ENCODE assay signal across 8 cellular contexts in genomic region chr2:234951386-234952269, GRCh38. TPM values are rescaled to one million over a fixed set of nuclear protein-coding genes. Genes with fewer than 3 reads are reported as not detected.
DNase-seq lines count a peak whose midpoint lies in the region; ATAC-seq and TF ChIP-seq lines count a peak whose summit lies in the region.

A gene with protein sequence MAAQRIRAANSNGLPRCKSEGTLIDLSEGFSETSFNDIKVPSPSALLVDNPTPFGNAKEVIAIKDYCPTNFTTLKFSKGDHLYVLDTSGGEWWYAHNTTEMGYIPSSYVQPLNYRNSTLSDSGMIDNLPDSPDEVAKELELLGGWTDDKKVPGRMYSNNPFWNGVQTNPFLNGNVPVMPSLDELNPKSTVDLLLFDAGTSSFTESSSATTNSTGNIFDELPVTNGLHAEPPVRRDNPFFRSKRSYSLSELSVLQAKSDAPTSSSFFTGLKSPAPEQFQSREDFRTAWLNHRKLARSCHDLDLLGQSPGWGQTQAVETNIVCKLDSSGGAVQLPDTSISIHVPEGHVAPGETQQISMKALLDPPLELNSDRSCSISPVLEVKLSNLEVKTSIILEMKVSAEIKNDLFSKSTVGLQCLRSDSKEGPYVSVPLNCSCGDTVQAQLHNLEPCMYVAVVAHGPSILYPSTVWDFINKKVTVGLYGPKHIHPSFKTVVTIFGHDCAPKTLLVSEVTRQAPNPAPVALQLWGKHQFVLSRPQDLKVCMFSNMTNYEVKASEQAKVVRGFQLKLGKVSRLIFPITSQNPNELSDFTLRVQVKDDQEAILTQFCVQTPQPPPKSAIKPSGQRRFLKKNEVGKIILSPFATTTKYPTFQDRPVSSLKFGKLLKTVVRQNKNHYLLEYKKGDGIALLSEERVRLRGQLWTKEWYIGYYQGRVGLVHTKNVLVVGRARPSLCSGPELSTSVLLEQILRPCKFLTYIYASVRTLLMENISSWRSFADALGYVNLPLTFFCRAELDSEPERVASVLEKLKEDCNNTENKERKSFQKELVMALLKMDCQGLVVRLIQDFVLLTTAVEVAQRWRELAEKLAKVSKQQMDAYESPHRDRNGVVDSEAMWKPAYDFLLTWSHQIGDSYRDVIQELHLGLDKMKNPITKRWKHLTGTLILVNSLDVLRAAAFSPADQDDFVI (plus strand): TSS chr2:234952017. CDS start chr2:235035003, 82,986 bp downstream.

- TF ChIP-seq CTCF in mammary epithelial cell (conservative IDR thresholded peaks at IDR 0.05 in 1 of 2, IDR thresholded peaks at IDR 0.05 in 1 of 2; ENCODE audit: extremely low read depth in 1 of 2, insufficient read depth in 1 of 2, low read depth in 1 of 2, low read length in 2 of 2): no peak

- no peaks in the 10 kb centered on the region for H3K9me3 ChIP-seq in SJCRH30 (replicated peaks)
- H3K9me3 ChIP-seq in mammary epithelial cell (replicated peaks; ENCODE audit: insufficient read depth, low read length): no peaks in the 10 kb centered on the region
- H3K9me3 ChIP-seq in iPS-18a (ENCODE audit: control insufficient read depth, low read depth, low read length): no peaks in the 10 kb centered on the region

- peak within 1 kb of the TSS; percentile 79 for H3K4me3 ChIP-seq in SJCRH30
- H3K4me3 ChIP-seq in mammary epithelial cell (replicated peaks in 1 of 3; ENCODE audit: insufficient read depth in 1 of 3, low read depth in 2 of 3, low read length in 3 of 3): peak within 1 kb of the TSS; percentile 79 to 93 (median 82)
- H3K4me3 ChIP-seq in iPS-18a (ENCODE audit: low read length): peak within 1 kb of the TSS; percentile 79

- DNase-seq in ACHN: peak; percentile 78
- peak; percentile 87 for DNase-seq in HEK293T (ENCODE audit: extremely low spot score)
- DNase-seq in SJCRH30: peak; percentile 81 to 82
- DNase-seq in mammary epithelial cell: peak; percentile 66
- peak; percentile 90 for DNase-seq in sciatic nerve (ENCODE audit: low spot score)
- DNase-seq in activated CD4-positive, CD25-positive, alpha-beta regulatory T cell (lab: John Stamatoyannopoulos, UW): no peak

- peak; percentile 92 for ATAC-seq in sciatic nerve
- no peak for ATAC-seq in HG03354 (IDR thresholded peaks at IDR 0.05; ENCODE audit: poor library complexity, severe bottlenecking, unreplicated experiment)

- H3K27me3 ChIP-seq in SJCRH30 (no peaks in the 10 kb centered on the region), mammary epithelial cell (ENCODE audit: insufficient read depth, low read length) (no peaks in the 10 kb centered on the region), iPS-18a (ENCODE audit: control insufficient read depth, insufficient read depth, low read length) (peaks cover 40% of the 10 kb centered on the region)

- WGBS in mammary epithelial cell (ENCODE audit: low coverage, missing lambda C conversion rate): 0% methylated on average over 1 of the region's 113 CpGs

- dilution Hi-C loops in mammary epithelial cell (cut with HindIII; ENCODE audit: low sequenced_read_pairs): no loop called here

- peak within 1 kb of the TSS; percentile 52 for H3K27ac ChIP-seq in SJCRH30
- peak within 1 kb of the TSS; percentile 100 for H3K27ac ChIP-seq in mammary epithelial cell (ENCODE audit: insufficient read depth, low read depth, low read length)
- no peak within 1 kb of the TSS for H3K27ac ChIP-seq in iPS-18a (ENCODE audit: low read length)

- intact Hi-C loops in mammary epithelial cell (cut with micrococcal nuclease): loop anchor here (2.0 to 10.0 kb wide), 6 partner anchors 29 to 697 kb away; no protein-coding TSS in a partner anchor
- intact Hi-C loops in sciatic nerve (cut with DNase I): no loop called here

- H3K4me1 ChIP-seq in SJCRH30: peaks cover 27% of the 10 kb centered on the region
- peaks cover 41% of the 10 kb centered on the region for H3K4me1 ChIP-seq in mammary epithelial cell (ENCODE audit: insufficient read depth, low read length)
- peaks cover 33% of the 10 kb centered on the region for H3K4me1 ChIP-seq in iPS-18a (ENCODE audit: control insufficient read depth, low read depth, low read length)

- no peaks in the 10 kb centered on the region for H4K20me1 ChIP-seq in mammary epithelial cell (ENCODE audit: insufficient read depth, low read length)

- CTCF ChIA-PET in HEK293T (lab: Yijun Ruan, JAX) (no interaction called here), mammary epithelial cell (lab: Charles Lee; ENCODE audit: low non-redundant PET) (no interaction called here)

- peak within 1 kb of the TSS; percentile 97 for H3K9ac ChIP-seq in mammary epithelial cell (ENCODE audit: insufficient read depth, low read length)
- peak within 1 kb of the TSS; percentile 59 for H3K9ac ChIP-seq in iPS-18a (ENCODE audit: low read length)

- H3K4me2 ChIP-seq in mammary epithelial cell (ENCODE audit: insufficient read depth, low read depth, low read length): peak within 1 kb of the TSS; percentile 98

- POLR2A ChIA-PET in HEK293T (lab: Yijun Ruan, JAX): no interaction called here

- no TSS peak for BruUV-seq in mammary epithelial cell (replicated peaks; lab: Mats Ljungman, UMichigan)

- H3K79me2 ChIP-seq in mammary epithelial cell (ENCODE audit: insufficient read depth, low read length): peaks cover 51% of the 10 kb centered on the region

- in situ Hi-C loops in ACHN (cut with HindIII; ENCODE audit: low pct_ligation_motif_present, low pct_unique_long_range_greater_than_20kb, low sequenced_read_pairs): no loop called here
- in situ Hi-C loops in mammary epithelial cell (cut with MboI; ENCODE audit: low sequenced_read_pairs in 2 of 2): loop anchor here in 1 of 2 donors (5.0 to 10.0 kb wide), 2 partner anchors 73 to 399 kb away; no protein-coding TSS in a partner anchor

- H3K36me3 ChIP-seq in SJCRH30 (peaks cover 6% of the 10 kb centered on the region; the same call in 1 of the 2 replicates), mammary epithelial cell (ENCODE audit: insufficient read depth, low read length) (no peaks in the 10 kb centered on the region), iPS-18a (ENCODE audit: control insufficient read depth, low read depth, low read length) (no peaks in the 10 kb centered on the region)

- no peak within 1 kb of the TSS for H2AFZ ChIP-seq in mammary epithelial cell (ENCODE audit: low read depth, low read length)

TF ChIP-seq in HEK293T, 16 proteins besides CTCF, POLR2A, EP300 and RAD21:
- no peak for TF ChIP-seq CTBP1 (IDR thresholded peaks at IDR 0.05; ENCODE audit: borderline replicate concordance)
- peak; percentile 28; the same call in 1 of the 2 replicates for TF ChIP-seq FOXM1 (IDR thresholded peaks at IDR 0.05; ENCODE audit: borderline replicate concordance)

RNA-seq across cellular contexts. Expression of the gene that starts here (rescaled TPM):
- 32.9 and 35.5 TPM in 2 replicates for total RNA-seq in SJCRH30 (2014; rRNA removed; shearing (Covaris generic))
- 10 to 100 TPM; 54.6 to 63.0 TPM for total RNA-seq in mammary epithelial cell
- 36.8 TPM for polyA plus RNA-seq in mammary epithelial cell
- polyA minus RNA-seq in mammary epithelial cell: 66.1 TPM
- 26.7 TPM for total RNA-seq in sciatic nerve

Comparison
In these comparisons a context has a peak if more than half of its experiments do, and no peak if none do; other contexts are left out.
1. DNase-seq: peak in ACHN (single experiment), HEK293T (single experiment), SJCRH30 (2 of 2), mammary epithelial cell (single experiment) and sciatic nerve (single experiment); none in activated CD4-positive, CD25-positive, alpha-beta regulatory T cell (0 of 4).
2. Peak in every context shown above with its lines, with median percentiles within 50 percentile points of each other: H3K4me3 ChIP-seq.